1 cellular context compared by ENCODE assay signal in the genomic region with DNA sequence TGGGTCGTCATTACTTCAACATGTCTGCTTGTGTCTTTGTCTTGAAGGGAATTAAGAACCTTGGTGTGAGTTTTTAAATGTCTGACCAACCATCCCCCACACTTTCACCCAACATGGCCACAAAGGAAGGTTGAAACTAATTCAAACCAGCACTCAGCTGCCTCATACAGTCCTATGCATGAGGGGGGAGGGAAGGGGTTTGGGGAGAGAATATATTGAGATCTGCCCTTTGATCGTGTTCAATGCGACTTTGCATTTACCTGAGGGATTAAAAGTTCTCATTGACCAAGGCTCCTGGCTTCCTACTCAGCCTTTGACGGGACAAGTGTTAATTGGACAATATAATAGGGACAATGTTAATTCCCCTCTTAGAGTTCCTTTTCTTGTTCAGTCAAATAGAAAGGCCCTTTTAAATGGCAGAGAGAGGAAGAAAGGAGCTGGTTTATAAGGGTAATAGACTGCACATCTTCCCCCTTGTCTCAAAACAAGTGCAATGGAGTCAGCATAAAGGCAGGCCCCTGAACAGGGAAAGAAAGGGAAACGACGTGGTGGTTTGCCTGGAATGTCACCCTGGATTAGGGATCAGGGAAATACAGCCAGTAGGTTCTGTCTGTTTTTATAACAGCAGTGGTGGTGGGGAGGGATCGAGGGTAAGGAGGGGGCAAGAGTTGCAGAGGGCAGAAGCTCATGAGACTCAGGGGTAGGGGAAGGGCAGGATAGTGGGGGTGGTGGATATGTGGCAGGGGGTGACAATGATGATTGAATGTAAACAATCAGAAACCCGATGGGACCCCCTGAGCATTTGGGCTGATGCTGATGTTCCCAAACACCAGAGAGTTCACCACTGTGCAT.
TF ChIP-seq lines count a peak whose summit lies in the region.

No MANE protein-coding gene starts in this region.

TF ChIP-seq in H1, 55 proteins besides CTCF, POLR2A, EP300 and RAD21:
- TF ChIP-seq, protein P1, sequence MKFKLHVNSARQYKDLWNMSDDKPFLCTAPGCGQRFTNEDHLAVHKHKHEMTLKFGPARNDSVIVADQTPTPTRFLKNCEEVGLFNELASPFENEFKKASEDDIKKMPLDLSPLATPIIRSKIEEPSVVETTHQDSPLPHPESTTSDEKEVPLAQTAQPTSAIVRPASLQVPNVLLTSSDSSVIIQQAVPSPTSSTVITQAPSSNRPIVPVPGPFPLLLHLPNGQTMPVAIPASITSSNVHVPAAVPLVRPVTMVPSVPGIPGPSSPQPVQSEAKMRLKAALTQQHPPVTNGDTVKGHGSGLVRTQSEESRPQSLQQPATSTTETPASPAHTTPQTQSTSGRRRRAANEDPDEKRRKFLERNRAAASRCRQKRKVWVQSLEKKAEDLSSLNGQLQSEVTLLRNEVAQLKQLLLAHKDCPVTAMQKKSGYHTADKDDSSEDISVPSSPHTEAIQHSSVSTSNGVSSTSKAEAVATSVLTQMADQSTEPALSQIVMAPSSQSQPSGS (IDR thresholded peaks at IDR 0.05; ENCODE audit: low read length), result no peak
- no peak for TF ChIP-seq SUZ12 (IDR thresholded peaks at IDR 0.05; ENCODE audit: low read length)
- TF ChIP-seq, protein P2, sequence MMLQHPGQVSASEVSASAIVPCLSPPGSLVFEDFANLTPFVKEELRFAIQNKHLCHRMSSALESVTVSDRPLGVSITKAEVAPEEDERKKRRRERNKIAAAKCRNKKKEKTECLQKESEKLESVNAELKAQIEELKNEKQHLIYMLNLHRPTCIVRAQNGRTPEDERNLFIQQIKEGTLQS (IDR thresholded peaks at IDR 0.05; ENCODE audit: insufficient read depth, low read depth, low read length), result no peak
- no peak for TF ChIP-seq JUND (IDR thresholded peaks at IDR 0.05; ENCODE audit: low read length)
- no peak for TF ChIP-seq SP1 (IDR thresholded peaks at IDR 0.05; ENCODE audit: low read depth, low read length)
- no peak for TF ChIP-seq HDAC2 (IDR thresholded peaks at IDR 0.05; ENCODE audit: borderline replicate concordance in 1 of 2, low read depth in 2 of 2, low read length in 2 of 2)
- no peak for TF ChIP-seq BCL11A (IDR thresholded peaks at IDR 0.05; ENCODE audit: low read depth in 2 of 2, low read length in 2 of 2)
